Comparison of ENCODE assay signal across 1 cellular context in the genomic region with DNA sequence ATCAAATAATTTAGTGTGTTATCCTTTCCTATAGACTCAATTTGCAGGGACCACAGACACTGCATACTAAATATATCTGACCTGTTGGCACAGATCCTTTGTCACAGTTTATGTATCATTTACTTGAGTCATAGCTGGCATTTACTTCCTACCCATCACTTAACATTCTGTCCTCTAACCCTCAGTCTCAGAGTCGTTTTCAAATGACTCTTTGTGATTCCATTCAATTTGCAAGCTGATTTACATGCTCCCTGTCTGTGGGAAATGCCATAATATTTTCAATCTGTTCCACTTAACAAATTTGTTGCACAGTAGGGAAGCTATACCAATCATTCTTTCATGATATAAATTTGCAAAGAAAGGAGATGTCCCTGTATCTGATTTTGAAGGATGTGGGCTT.
TF ChIP-seq lines count a peak whose summit lies in the region.

No MANE protein-coding gene starts in this region.

TF ChIP-seq in GM23338, 12 proteins besides CTCF, POLR2A, EP300 and RAD21 (continued from another document):
- TF ChIP-seq, protein P1, sequence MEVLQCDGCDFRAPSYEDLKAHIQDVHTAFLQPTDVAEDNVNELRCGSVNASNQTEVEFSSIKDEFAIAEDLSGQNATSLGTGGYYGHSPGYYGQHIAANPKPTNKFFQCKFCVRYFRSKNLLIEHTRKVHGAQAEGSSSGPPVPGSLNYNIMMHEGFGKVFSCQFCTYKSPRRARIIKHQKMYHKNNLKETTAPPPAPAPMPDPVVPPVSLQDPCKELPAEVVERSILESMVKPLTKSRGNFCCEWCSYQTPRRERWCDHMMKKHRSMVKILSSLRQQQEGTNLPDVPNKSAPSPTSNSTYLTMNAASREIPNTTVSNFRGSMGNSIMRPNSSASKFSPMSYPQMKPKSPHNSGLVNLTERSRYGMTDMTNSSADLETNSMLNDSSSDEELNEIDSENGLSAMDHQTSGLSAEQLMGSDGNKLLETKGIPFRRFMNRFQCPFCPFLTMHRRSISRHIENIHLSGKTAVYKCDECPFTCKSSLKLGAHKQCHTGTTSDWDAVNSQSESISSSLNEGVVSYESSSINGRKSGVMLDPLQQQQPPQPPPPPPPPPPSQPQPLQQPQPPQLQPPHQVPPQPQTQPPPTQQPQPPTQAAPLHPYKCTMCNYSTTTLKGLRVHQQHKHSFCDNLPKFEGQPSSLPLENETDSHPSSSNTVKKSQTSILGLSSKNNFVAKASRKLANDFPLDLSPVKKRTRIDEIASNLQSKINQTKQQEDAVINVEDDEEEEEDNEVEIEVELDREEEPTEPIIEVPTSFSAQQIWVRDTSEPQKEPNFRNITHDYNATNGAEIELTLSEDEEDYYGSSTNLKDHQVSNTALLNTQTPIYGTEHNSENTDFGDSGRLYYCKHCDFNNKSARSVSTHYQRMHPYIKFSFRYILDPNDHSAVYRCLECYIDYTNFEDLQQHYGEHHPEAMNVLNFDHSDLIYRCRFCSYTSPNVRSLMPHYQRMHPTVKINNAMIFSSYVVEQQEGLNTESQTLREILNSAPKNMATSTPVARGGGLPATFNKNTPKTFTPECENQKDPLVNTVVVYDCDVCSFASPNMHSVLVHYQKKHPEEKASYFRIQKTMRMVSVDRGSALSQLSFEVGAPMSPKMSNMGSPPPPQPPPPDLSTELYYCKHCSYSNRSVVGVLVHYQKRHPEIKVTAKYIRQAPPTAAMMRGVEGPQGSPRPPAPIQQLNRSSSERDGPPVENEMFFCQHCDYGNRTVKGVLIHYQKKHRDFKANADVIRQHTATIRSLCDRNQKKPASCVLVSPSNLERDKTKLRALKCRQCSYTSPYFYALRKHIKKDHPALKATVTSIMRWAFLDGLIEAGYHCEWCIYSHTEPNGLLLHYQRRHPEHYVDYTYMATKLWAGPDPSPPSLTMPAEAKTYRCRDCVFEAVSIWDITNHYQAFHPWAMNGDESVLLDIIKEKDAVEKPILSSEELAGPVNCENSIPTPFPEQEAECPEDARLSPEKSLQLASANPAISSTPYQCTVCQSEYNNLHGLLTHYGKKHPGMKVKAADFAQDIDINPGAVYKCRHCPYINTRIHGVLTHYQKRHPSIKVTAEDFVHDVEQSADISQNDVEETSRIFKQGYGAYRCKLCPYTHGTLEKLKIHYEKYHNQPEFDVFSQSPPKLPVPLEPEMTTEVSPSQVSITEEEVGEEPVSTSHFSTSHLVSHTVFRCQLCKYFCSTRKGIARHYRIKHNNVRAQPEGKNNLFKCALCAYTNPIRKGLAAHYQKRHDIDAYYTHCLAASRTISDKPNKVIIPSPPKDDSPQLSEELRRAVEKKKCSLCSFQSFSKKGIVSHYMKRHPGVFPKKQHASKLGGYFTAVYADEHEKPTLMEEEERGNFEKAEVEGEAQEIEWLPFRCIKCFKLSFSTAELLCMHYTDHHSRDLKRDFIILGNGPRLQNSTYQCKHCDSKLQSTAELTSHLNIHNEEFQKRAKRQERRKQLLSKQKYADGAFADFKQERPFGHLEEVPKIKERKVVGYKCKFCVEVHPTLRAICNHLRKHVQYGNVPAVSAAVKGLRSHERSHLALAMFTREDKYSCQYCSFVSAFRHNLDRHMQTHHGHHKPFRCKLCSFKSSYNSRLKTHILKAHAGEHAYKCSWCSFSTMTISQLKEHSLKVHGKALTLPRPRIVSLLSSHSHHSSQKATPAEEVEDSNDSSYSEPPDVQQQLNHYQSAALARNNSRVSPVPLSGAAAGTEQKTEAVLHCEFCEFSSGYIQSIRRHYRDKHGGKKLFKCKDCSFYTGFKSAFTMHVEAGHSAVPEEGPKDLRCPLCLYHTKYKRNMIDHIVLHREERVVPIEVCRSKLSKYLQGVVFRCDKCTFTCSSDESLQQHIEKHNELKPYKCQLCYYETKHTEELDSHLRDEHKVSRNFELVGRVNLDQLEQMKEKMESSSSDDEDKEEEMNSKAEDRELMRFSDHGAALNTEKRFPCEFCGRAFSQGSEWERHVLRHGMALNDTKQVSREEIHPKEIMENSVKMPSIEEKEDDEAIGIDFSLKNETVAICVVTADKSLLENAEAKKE (CRISPR knock-in tag; IDR thresholded peaks at IDR 0.05), result no peak
TF ChIP-seq in GM23338: peak in this region for 0.
